In the genomic region with DNA sequence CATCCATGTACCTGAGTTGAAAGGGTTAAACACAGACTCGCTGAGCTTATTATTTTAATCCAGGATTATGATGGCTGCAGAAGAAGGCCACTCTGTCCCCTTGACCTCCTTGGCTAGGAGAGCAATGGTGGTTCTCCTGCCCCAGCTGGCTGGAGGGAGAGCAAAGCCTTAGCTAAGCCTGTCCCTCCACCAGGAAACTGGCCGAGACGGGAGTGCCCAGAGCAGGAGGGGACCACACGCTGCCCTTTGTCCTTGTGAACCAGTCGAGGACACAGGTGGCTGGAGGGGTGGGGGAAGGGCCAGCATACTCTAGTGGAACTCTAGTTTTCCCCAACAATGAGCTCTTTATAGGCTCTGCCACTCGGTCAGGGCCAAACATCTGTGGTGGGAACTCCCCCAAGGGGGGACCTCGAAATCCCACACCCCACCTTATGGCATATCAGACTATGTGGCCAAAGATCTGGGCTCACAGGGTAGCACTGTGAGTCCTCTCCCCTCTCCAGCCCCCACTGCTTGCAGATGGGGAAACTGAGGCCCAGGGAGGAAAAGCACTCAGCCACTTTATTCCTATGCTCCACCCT, we compare ENCODE assay signal across 1 cellular context.
TF ChIP-seq lines count a peak whose summit lies in the region.

No MANE protein-coding gene starts in this region.

TF ChIP-seq in H1, 55 proteins besides CTCF, POLR2A, EP300 and RAD21 (continued from another document):
- TF ChIP-seq, protein P1, sequence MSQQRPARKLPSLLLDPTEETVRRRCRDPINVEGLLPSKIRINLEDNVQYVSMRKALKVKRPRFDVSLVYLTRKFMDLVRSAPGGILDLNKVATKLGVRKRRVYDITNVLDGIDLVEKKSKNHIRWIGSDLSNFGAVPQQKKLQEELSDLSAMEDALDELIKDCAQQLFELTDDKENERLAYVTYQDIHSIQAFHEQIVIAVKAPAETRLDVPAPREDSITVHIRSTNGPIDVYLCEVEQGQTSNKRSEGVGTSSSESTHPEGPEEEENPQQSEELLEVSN (IDR thresholded peaks at IDR 0.05), result peak; percentile 31; the same call in 1 of the 2 replicates
- TF ChIP-seq PHF8 (conservative IDR thresholded peaks at IDR 0.05; ENCODE audit: low read depth, low read length) (no peak), CHD2 (IDR thresholded peaks at IDR 0.05; ENCODE audit: low read length) (no peak), TBP (IDR thresholded peaks at IDR 0.05; ENCODE audit: low read depth, low read length) (no peak), KDM1A (IDR thresholded peaks at IDR 0.05; ENCODE audit: borderline replicate concordance, low read length) (no peak), MAFK (IDR thresholded peaks at IDR 0.05; ENCODE audit: low read depth, low read length) (no peak), TCF12 (IDR thresholded peaks at IDR 0.05; ENCODE audit: low read depth, low read length) (0 out of 2 replicates have a peak, but pooled peaks have one; percentile 51), SAP30 (IDR thresholded peaks at IDR 0.05; ENCODE audit: insufficient read depth, insufficient replicate concordance, low read length) (no peak), SP1 (IDR thresholded peaks at IDR 0.05; ENCODE audit: low read depth, low read length) (no peak), GTF2F1 (IDR thresholded peaks at IDR 0.05; ENCODE audit: borderline replicate concordance, low read depth, low read length) (no peak)
- TF ChIP-seq, protein P2, sequence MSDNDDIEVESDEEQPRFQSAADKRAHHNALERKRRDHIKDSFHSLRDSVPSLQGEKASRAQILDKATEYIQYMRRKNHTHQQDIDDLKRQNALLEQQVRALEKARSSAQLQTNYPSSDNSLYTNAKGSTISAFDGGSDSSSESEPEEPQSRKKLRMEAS (IDR thresholded peaks at IDR 0.05), result peak; percentile 69
- TF ChIP-seq, protein P3, sequence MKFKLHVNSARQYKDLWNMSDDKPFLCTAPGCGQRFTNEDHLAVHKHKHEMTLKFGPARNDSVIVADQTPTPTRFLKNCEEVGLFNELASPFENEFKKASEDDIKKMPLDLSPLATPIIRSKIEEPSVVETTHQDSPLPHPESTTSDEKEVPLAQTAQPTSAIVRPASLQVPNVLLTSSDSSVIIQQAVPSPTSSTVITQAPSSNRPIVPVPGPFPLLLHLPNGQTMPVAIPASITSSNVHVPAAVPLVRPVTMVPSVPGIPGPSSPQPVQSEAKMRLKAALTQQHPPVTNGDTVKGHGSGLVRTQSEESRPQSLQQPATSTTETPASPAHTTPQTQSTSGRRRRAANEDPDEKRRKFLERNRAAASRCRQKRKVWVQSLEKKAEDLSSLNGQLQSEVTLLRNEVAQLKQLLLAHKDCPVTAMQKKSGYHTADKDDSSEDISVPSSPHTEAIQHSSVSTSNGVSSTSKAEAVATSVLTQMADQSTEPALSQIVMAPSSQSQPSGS (IDR thresholded peaks at IDR 0.05; ENCODE audit: low read length), result no peak
